In genomic region chr11:2664331-2664730, GRCh38 we compare ENCODE assay signal across 1 cellular context.
TF ChIP-seq lines count a peak whose summit lies in the region.

No MANE protein-coding gene starts in this region.

TF ChIP-seq in H1, 55 proteins besides CTCF, POLR2A, EP300 and RAD21:
- TF ChIP-seq RXRA (IDR thresholded peaks at IDR 0.05; ENCODE audit: insufficient read depth, low read depth, low read length) = no peak
